ENCODE assay signal across 8 cellular contexts in genomic region chr6:27433714-27434113, GRCh38.
"Had no signal": no experiment of that assay in that cellular context is flagged by ENCODE, and none has a peak within 500 bp of the region (broad histone marks: within the 10 kb centered on the region; RNA-seq: fewer than 3 reads in every experiment).

No MANE protein-coding gene starts in this region.

- H3K4me1 Mint-ChIP-seq: IgD-negative memory B cell had no signal

- H3K27ac ChIP-seq: HL-60, KMS-11 had no signal

- H3K27ac Mint-ChIP-seq: IgD-negative memory B cell had no signal

- FAIRE-seq: HepG2, HTR-8/SVneo had no signal

- H3K9ac ChIP-seq: KMS-11 had no signal

- H3K4me3 Mint-ChIP-seq: IgD-negative memory B cell had no signal

- DNase-seq: IMR-90, KBM-7, KG1 had no signal

- H3K4me2 ChIP-seq: KMS-11 had no signal

- ATAC-seq: HepG2 had no signal
